ENCODE assay signal across 8 cellular contexts in genomic region chrX:38879631-38880220, GRCh38.
DNase-seq lines count a peak whose midpoint lies in the region; ATAC-seq and TF ChIP-seq lines count a peak whose summit lies in the region.

No MANE protein-coding gene starts in this region.

- H3K4me1 Mint-ChIP-seq in CD4-positive, CD25-positive, alpha-beta regulatory T cell, result peaks cover 0 to 15% (median 4%) of the 10 kb centered on the region in 4 donors
- no peaks in the 10 kb centered on the region for H3K4me1 Mint-ChIP-seq in mesothelial cell of epicardium

- TF ChIP-seq EP300 in esophagus muscularis mucosa (IDR thresholded peaks at IDR 0.05), result no peak

- ATAC-seq in CD4-positive, CD25-positive, alpha-beta regulatory T cell (ENCODE audit: low read depth in 2 of 2), result peak; percentile 31
- ATAC-seq in GM19372 (IDR thresholded peaks at IDR 0.05; ENCODE audit: low read depth, unreplicated experiment), result peak; percentile 52
- ATAC-seq in HG03520 (IDR thresholded peaks at IDR 0.05; ENCODE audit: unreplicated experiment), result peak; percentile 51

- H3K9me3 ChIP-seq in CD4-positive, CD25-positive, alpha-beta regulatory T cell (ENCODE audit: control insufficient read depth in 2 of 2, low read length in 2 of 2), result no peaks in the 10 kb centered on the region
- H3K9me3 ChIP-seq in spleen, result peaks cover 0 to 4% (median 0%) of the 10 kb centered on the region in 8 donors
- H3K9me3 ChIP-seq in esophagus muscularis mucosa, result no peaks in the 10 kb centered on the region

- TF ChIP-seq CTCF in spleen (IDR thresholded peaks at IDR 0.05 in 8 of 11, conservative IDR thresholded peaks at IDR 0.05 in 3 of 11) (no peak), esophagus muscularis mucosa (IDR thresholded peaks at IDR 0.05) (no peak), mesothelial cell of epicardium (IDR thresholded peaks at IDR 0.05; ENCODE audit: unreplicated experiment) (no peak)

- no peaks in the 10 kb centered on the region for H3K4me1 ChIP-seq in CD4-positive, CD25-positive, alpha-beta regulatory T cell (ENCODE audit: control insufficient read depth, insufficient read depth, low read length, poor library complexity, severe bottlenecking)
- H3K4me1 ChIP-seq in spleen, result peaks cover 0 to 15% (median 0%) of the 10 kb centered on the region in 6 donors
- H3K4me1 ChIP-seq in esophagus muscularis mucosa, result peaks cover 0 to 8% (median 1%) of the 10 kb centered on the region in 4 donors

- H3K27me3 Mint-ChIP-seq in CD4-positive, CD25-positive, alpha-beta regulatory T cell, result no peaks in the 10 kb centered on the region
- no peaks in the 10 kb centered on the region for H3K27me3 Mint-ChIP-seq in mesothelial cell of epicardium (ENCODE audit: low read depth)

- H3K9me3 Mint-ChIP-seq in CD4-positive, CD25-positive, alpha-beta regulatory T cell, result peaks cover 0 to 3% (median 0%) of the 10 kb centered on the region in 7 donors
- peaks cover 47% of the 10 kb centered on the region for H3K9me3 Mint-ChIP-seq in mesothelial cell of epicardium

- peak in 1 of 3 donors; percentile 50 for DNase-seq in CD4-positive, CD25-positive, alpha-beta regulatory T cell
- DNase-seq in SHP77 treated with DMSO at 0.1 percent for 48 hours (lab: John Stamatoyannopoulos, UW), result peak; percentile 45
- DNase-seq in spleen, result peak; percentile 78
- no peak for DNase-seq in amygdala (lab: John Stamatoyannopoulos, UW)
- no peak for DNase-seq in esophagus muscularis mucosa (ENCODE audit: extremely low spot score)
- no peak for DNase-seq in mesothelial cell of epicardium (ENCODE audit: low spot score in 2 of 2, unreplicated experiment in 2 of 2)

- TF ChIP-seq POLR2A in spleen (IDR thresholded peaks at IDR 0.05) (no peak), esophagus muscularis mucosa (IDR thresholded peaks at IDR 0.05; ENCODE audit: low read depth) (no peak)

- 28 to 54% (median 34%) methylated on average over 4 of the region's 4 CpGs for WGBS in spleen, 5 donors
- 59% methylated on average over 4 of the region's 4 CpGs for WGBS in esophagus muscularis mucosa

- no peaks in the 10 kb centered on the region for H3K27me3 ChIP-seq in CD4-positive, CD25-positive, alpha-beta regulatory T cell (ENCODE audit: control insufficient read depth, insufficient read depth, low read length)
- peaks cover 0 to 5% (median 0%) of the 10 kb centered on the region in 7 donors for H3K27me3 ChIP-seq in spleen (replicated peaks in 1 of 7)
- H3K27me3 ChIP-seq in esophagus muscularis mucosa, result no peaks in the 10 kb centered on the region

- H3K36me3 ChIP-seq in CD4-positive, CD25-positive, alpha-beta regulatory T cell (ENCODE audit: control insufficient read depth, insufficient read depth, low read length), result no peaks in the 10 kb centered on the region
- H3K36me3 ChIP-seq in spleen (no peaks in the 10 kb centered on the region), esophagus muscularis mucosa (no peaks in the 10 kb centered on the region)

- peak overlapping the region in 1 of 4 donors; percentile 11 for H3K4me3 Mint-ChIP-seq in CD4-positive, CD25-positive, alpha-beta regulatory T cell
- no peak overlapping the region for H3K4me3 Mint-ChIP-seq in mesothelial cell of epicardium

- no peaks in the 10 kb centered on the region for H3K36me3 Mint-ChIP-seq in CD4-positive, CD25-positive, alpha-beta regulatory T cell
- H3K36me3 Mint-ChIP-seq in mesothelial cell of epicardium, result no peaks in the 10 kb centered on the region

- H3K4me3 ChIP-seq in CD4-positive, CD25-positive, alpha-beta regulatory T cell (ENCODE audit: low read depth, low read length), result no peak overlapping the region
- no peak overlapping the region for H3K4me3 ChIP-seq in spleen
- H3K4me3 ChIP-seq in esophagus muscularis mucosa, result no peak overlapping the region

- H3K27ac ChIP-seq in CD4-positive, CD25-positive, alpha-beta regulatory T cell (ENCODE audit: insufficient read depth, low read length, poor library complexity, severe bottlenecking), result no peak overlapping the region
- H3K27ac ChIP-seq in spleen (peak overlapping the region in 3 of 8 donors; percentile 6 to 30 (median 28)), esophagus muscularis mucosa (replicated peaks in 1 of 4) (no peak overlapping the region)

- intact Hi-C loops in spleen (cut with DNase I; ENCODE audit: low total_unique reads) (no loop called here), esophagus muscularis mucosa (cut with DNase I) (no loop called here)

- no peak overlapping the region for H3K27ac Mint-ChIP-seq in CD4-positive, CD25-positive, alpha-beta regulatory T cell
- H3K27ac Mint-ChIP-seq in mesothelial cell of epicardium, result no peak overlapping the region

Comparison
In these comparisons a context has a peak if more than half of its experiments do, and no peak if none do; other contexts are left out.
1. DNase-seq: peak in SHP77 treated with DMSO at 0.1 percent for 48 hours (single experiment) and spleen (single experiment); none in amygdala (0 of 56), esophagus muscularis mucosa (single experiment) and mesothelial cell of epicardium (0 of 2).
2. Peak in every context shown above with its lines, with median percentiles within 50 percentile points of each other: ATAC-seq.